15 cellular contexts compared by ENCODE assay signal in genomic region chr19:6580313-6580712, GRCh38. TPM values are rescaled to one million over a fixed set of nuclear protein-coding genes. Genes with fewer than 3 reads are reported as not detected.
A peak's percentile ranks its signal among the peaks of the same experiment; 100 is the strongest.
DNase-seq lines count a peak whose midpoint lies in the region; ATAC-seq and TF ChIP-seq lines count a peak whose summit lies in the region.
"Had no signal": no experiment of that assay in that cellular context is flagged by ENCODE, and none has a peak within 500 bp of the region (broad histone marks: within the 10 kb centered on the region; RNA-seq: fewer than 3 reads in every experiment).

No MANE protein-coding gene starts in this region.

- H3K4me1 ChIP-seq in colonic mucosa = no peaks in the 10 kb centered on the region
- H3K4me1 ChIP-seq: tibial nerve had no signal

- H3K27ac ChIP-seq in colonic mucosa = no peak overlapping the region
- H3K27ac ChIP-seq: tibial nerve had no signal

- H3K27me3 Mint-ChIP-seq in CD14-positive monocyte (ENCODE audit: low read depth in 3 of 3) = peaks cover 6 to 7% (median 7%) of the 10 kb centered on the region in 3 donors

- intact Hi-C loops in CD14-positive monocyte (cut with micrococcal nuclease) (no loop called here), colonic mucosa (cut with DNase I) (no loop called here)

- TF ChIP-seq CTCF in CD14-positive monocyte (IDR thresholded peaks at IDR 0.05) (no peak), colonic mucosa (IDR thresholded peaks at IDR 0.05) (no peak)

- peaks cover 0 to 3% (median 0%) of the 10 kb centered on the region in 7 donors for H3K9me3 Mint-ChIP-seq in CD14-positive monocyte
- H3K9me3 Mint-ChIP-seq: dendritic cell treated with granulocyte-macrophage colony-stimulating factor and Interleukin-4, amounts not matched to agents 40 ng/mL and 50 ng/mL, for 4 days had no signal

- no peaks in the 10 kb centered on the region for H3K36me3 Mint-ChIP-seq in CD14-positive monocyte

- peak; percentile 95 for DNase-seq in ACHN
- DNase-seq in HCEC 1CT = peak; percentile 91
- peak; percentile 88 for DNase-seq in RKO (ENCODE audit: low spot score)
- DNase-seq in stimulated activated CD4-positive, alpha-beta T cell treated with anti-CD3 and anti-CD28 coated beads, Interleukin-4, amount 100 ng/mL, for 4 hours = no peak
- no peak for DNase-seq in CD14-positive monocyte (ENCODE audit: low spot score)
- DNase-seq in cerebellum (ENCODE audit: low spot score) = no peak
- DNase-seq in colonic mucosa = no peak
- DNase-seq: activated naive CD4-positive, alpha-beta T cell treated with anti-CD3 and anti-CD28 coated beads, Interleukin-2, amount 50 U/mL, for 16 hours; NCI-H2107; T-helper 9 cell had no signal

- no peak overlapping the region for H3K9ac ChIP-seq in colonic mucosa (ENCODE audit: low read depth in 2 of 2, low read length in 2 of 2)

- no peaks in the 10 kb centered on the region for H3K9me3 ChIP-seq in colonic mucosa
- H3K9me3 ChIP-seq: tibial nerve had no signal

- in situ Hi-C loops in ACHN (cut with HindIII; ENCODE audit: low pct_ligation_motif_present, low pct_unique_long_range_greater_than_20kb, low sequenced_read_pairs) = no loop called here

- H3K4me1 Mint-ChIP-seq in CD14-positive monocyte = peaks cover 22% of the 10 kb centered on the region

- ATAC-seq in esophagus mucosa = peak; percentile 27
- ATAC-seq: left lobe of liver had no signal

- no peak overlapping the region for H3K4me3 Mint-ChIP-seq in CD14-positive monocyte
- H3K4me3 Mint-ChIP-seq: dendritic cell treated with granulocyte-macrophage colony-stimulating factor and Interleukin-4, amounts not matched to agents 40 ng/mL and 50 ng/mL, for 4 days had no signal

- H3K27me3 ChIP-seq in colonic mucosa = no peaks in the 10 kb centered on the region

- no peak overlapping the region for H3K4me3 ChIP-seq in colonic mucosa
- H3K4me3 ChIP-seq: tibial nerve had no signal

- H3K27ac Mint-ChIP-seq in CD14-positive monocyte = peak overlapping the region in 1 of 7 donors; percentile 40
- H3K27ac Mint-ChIP-seq: dendritic cell treated with granulocyte-macrophage colony-stimulating factor and Interleukin-4, amounts not matched to agents 40 ng/mL and 50 ng/mL, for 4 days had no signal

- H3K36me3 ChIP-seq in colonic mucosa = no peaks in the 10 kb centered on the region
- H3K36me3 ChIP-seq: tibial nerve had no signal

RNA-seq across cellular contexts. Expression of gene CD70, which starts 10.6 kb away (rescaled TPM):
- total RNA-seq in esophagus mucosa (not detected), cerebellum (not detected), colonic mucosa (under 1 TPM; 0.27 to 0.57 TPM)
- not detected for polyA plus RNA-seq in CD14-positive monocyte
- polyA plus RNA-seq: neural cell had no signal

RNA-seq across cellular contexts. Expression of gene TNFSF9, which starts 49.5 kb away (rescaled TPM):
- 4.7 TPM for total RNA-seq in esophagus mucosa
- polyA plus RNA-seq in CD14-positive monocyte = 1 to 10 TPM; 4.3 to 4.9 TPM
- 1.2 TPM for total RNA-seq in cerebellum
- total RNA-seq in colonic mucosa = 1 to 10 TPM in 1 of 2 donors, under 1 TPM in 1; 0.79 to 4.0 TPM

Comparison
In these comparisons a context has a peak if more than half of its experiments do, and no peak if none do; other contexts are left out.
1. DNase-seq: peak in ACHN (single experiment), HCEC 1CT (single experiment) and RKO (single experiment); none in stimulated activated CD4-positive, alpha-beta T cell treated with anti-CD3 and anti-CD28 coated beads, Interleukin-4, amount 100 ng/mL, for 4 hours (0 of 2), CD14-positive monocyte (single experiment), cerebellum (single experiment) and colonic mucosa (single experiment).